In the genomic region with DNA sequence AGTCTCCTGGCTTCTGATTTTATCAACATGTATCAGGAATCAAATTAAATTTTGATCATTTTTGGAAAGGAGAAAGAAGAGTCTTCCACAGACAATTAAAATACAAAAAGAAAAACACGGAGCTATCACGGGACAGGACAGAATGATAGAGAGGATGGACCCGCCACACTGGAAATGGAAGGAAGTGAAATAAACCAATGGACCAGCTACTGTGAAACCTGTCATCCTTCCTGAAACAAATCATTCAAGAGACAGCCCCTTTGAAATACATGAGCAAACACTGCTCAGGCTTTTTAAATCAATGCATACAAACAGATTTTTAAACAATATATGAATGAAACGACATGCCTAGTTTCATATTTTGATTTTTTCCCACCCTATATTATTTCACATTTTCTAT, we compare ENCODE assay signal across 34 cellular contexts.
"Had no signal": no experiment of that assay in that cellular context is flagged by ENCODE, and none has a peak within 500 bp of the region (broad histone marks: within the 10 kb centered on the region; RNA-seq: fewer than 3 reads in every experiment).

No MANE protein-coding gene starts in this region.

- H3K36me3 ChIP-seq: ascending aorta, cardiac muscle cell had no signal

- H3K9me3 Mint-ChIP-seq: activated B cell treated with CpG ODN at 0.5 μM for 24 hours; activated T-helper 2 cell treated with anti-CD3 and anti-CD28 coated beads, Interferon-gamma antibody, Interleukin-2, Interleukin-4, amounts not matched to agents 10 μg/mL and 5 μg/mL and 100 μg/mL, durations not matched to agents 14 hours and 24 hours and 36 hours; T-helper 1 cell treated with Interleukin-12 subunit alpha and Interleukin-12 subunit beta and Interleukin-4 antibody, amounts not matched to agents 30 μg/mL and 1 μg/mL, for 36 hours; T-helper 2 cell treated with Interferon-gamma antibody and Interleukin-4, amounts not matched to agents 5 μg/mL and 100 μg/mL, for 36 hours had no signal

- H3K36me3 Mint-ChIP-seq: activated CD4-positive, alpha-beta memory T cell treated with anti-CD3 and anti-CD28 coated beads for 36 hours; activated CD8-positive, alpha-beta memory T cell treated with anti-CD3 and anti-CD28 coated beads, Interleukin-2, amount 10 ng/mL, durations not matched to agents 7 days and 5 days; activated naive CD4-positive, alpha-beta T cell treated with anti-CD3 and anti-CD28 coated beads, Interleukin-2, amount 10 ng/mL, durations not matched to agents 7 days and 5 days; activated naive CD4-positive, alpha-beta T cell treated with anti-CD3 and anti-CD28 coated beads, Interleukin-2, amount 50 U/mL, for 24 hours; activated naive CD8-positive, alpha-beta T cell; activated naive CD8-positive, alpha-beta T cell treated with anti-CD3 and anti-CD28 coated beads, Interleukin-2, amount 10 ng/mL, durations not matched to agents 7 days and 5 days; brain had no signal

- ATAC-seq: activated CD8-positive, alpha-beta memory T cell treated with anti-CD3 and anti-CD28 coated beads, Interleukin-2, amount 10 ng/mL, durations not matched to agents 7 days and 5 days; activated CD8-positive, alpha-beta T cell treated with anti-CD3 and anti-CD28 coated beads, Interleukin-2, amount 10 ng/mL, durations not matched to agents 7 days and 5 days; activated naive CD8-positive, alpha-beta T cell treated with anti-CD3 and anti-CD28 coated beads, Interleukin-2, amount 50 U/mL, for 24 hours had no signal

- H3K9me3 ChIP-seq: ascending aorta had no signal

- DNase-seq: activated B cell treated with CpG ODN at 0.5 μM for 24 hours; activated CD4-positive, alpha-beta memory T cell treated with anti-CD3 and anti-CD28 coated beads for 36 hours; activated CD4-positive, alpha-beta T cell treated with anti-CD3 and anti-CD28 coated beads for 4 hours; activated CD4-positive, alpha-beta T cell treated with anti-CD3 and anti-CD28 coated beads, Interleukin-2, amount 10 ng/mL, durations not matched to agents 24 days and 14 days; activated CD4-positive, alpha-beta T cell treated with anti-CD3 and anti-CD28 coated beads, Interleukin-2, amount 50 U/mL, for 1 hour; activated CD4-positive, alpha-beta T cell treated with anti-CD3 and anti-CD28 coated beads, Interleukin-2, amount 50 U/mL, for 4 hours; activated CD4-positive, CD25-positive, alpha-beta regulatory T cell treated with anti-CD3 and anti-CD28 coated beads, Interleukin-2, amount 50 U/mL, for 72 hours; activated CD8-positive, alpha-beta memory T cell treated with anti-CD3 and anti-CD28 coated beads for 24 hours; activated CD8-positive, alpha-beta memory T cell treated with anti-CD3 and anti-CD28 coated beads, Interleukin-2, amount 10 ng/mL, durations not matched to agents 7 days and 5 days; activated CD8-positive, alpha-beta memory T cell treated with anti-CD3 and anti-CD28 coated beads, Interleukin-2, amount 50 U/mL, for 48 hours; activated CD8-positive, alpha-beta T cell treated with anti-CD3 and anti-CD28 coated beads, Interleukin-2, amount 10 ng/mL, durations not matched to agents 7 days and 5 days; activated effector memory CD4-positive, alpha-beta T cell treated with Interleukin-2 at 50 U/mL for 16 hours; activated gamma-delta T cell; activated naive CD4-positive, alpha-beta T cell treated with anti-CD3 and anti-CD28 coated beads, Interleukin-2, amount 10 ng/mL, durations not matched to agents 7 days and 5 days; activated naive CD4-positive, alpha-beta T cell treated with Interleukin-2 at 50 U/mL for 16 hours; activated naive CD8-positive, alpha-beta T cell treated with anti-CD3 and anti-CD28 coated beads, Interleukin-2, amount 10 ng/mL, durations not matched to agents 7 days and 5 days; activated naive CD8-positive, alpha-beta T cell treated with anti-CD3 and anti-CD28 coated beads, Interleukin-2, amount 50 U/mL, for 24 hours; activated T-cell treated with anti-CD3 and anti-CD28 coated beads, Interleukin-2, amount 50 U/mL, for 24 hours; activated T-cell treated with anti-CD3 and anti-CD28 coated beads, Interleukin-2, amount 50 U/mL, for 48 hours; amygdala; anterior cingulate cortex; central memory CD4-positive, alpha-beta T cell; T-helper 1 cell; T-helper 2 cell; T-helper 9 cell had no signal

- H3K4me3 Mint-ChIP-seq: activated B cell treated with CpG ODN at 0.5 μM for 24 hours; activated CD4-positive, alpha-beta memory T cell treated with anti-CD3 and anti-CD28 coated beads for 36 hours; activated CD4-positive, alpha-beta T cell treated with anti-CD3 and anti-CD28 coated beads, Interleukin-2, amount 10 ng/mL, durations not matched to agents 24 days and 14 days; activated CD8-positive, alpha-beta memory T cell treated with anti-CD3 and anti-CD28 coated beads, Interleukin-2, amount 10 ng/mL, durations not matched to agents 7 days and 5 days; activated CD8-positive, alpha-beta T cell treated with anti-CD3 and anti-CD28 coated beads, Interleukin-2, amount 10 ng/mL, durations not matched to agents 7 days and 5 days; activated naive CD4-positive, alpha-beta T cell treated with anti-CD3 and anti-CD28 coated beads, Interleukin-2, amount 10 ng/mL, durations not matched to agents 7 days and 5 days; activated naive CD4-positive, alpha-beta T cell treated with anti-CD3 and anti-CD28 coated beads, Interleukin-2, amount 50 U/mL, for 24 hours; activated naive CD8-positive, alpha-beta T cell; activated naive CD8-positive, alpha-beta T cell treated with anti-CD3 and anti-CD28 coated beads, Interleukin-2, amount 10 ng/mL, durations not matched to agents 7 days and 5 days; activated naive CD8-positive, alpha-beta T cell treated with anti-CD3 and anti-CD28 coated beads, Interleukin-2, amount 50 U/mL, for 24 hours; activated T-cell treated with anti-CD3 and anti-CD28 coated beads, Interleukin-2, amount 50 U/mL, for 24 hours; brain; T-helper 1 cell treated with Interleukin-12 subunit alpha and Interleukin-12 subunit beta and Interleukin-4 antibody, amounts not matched to agents 30 μg/mL and 1 μg/mL, for 36 hours; T-helper 2 cell treated with Interferon-gamma antibody and Interleukin-4, amounts not matched to agents 5 μg/mL and 100 μg/mL, for 36 hours had no signal

- H3K27me3 ChIP-seq: ascending aorta, cardiac muscle cell had no signal

- H3K27ac Mint-ChIP-seq: activated B cell treated with CpG ODN at 0.5 μM for 24 hours; activated CD4-positive, alpha-beta memory T cell treated with anti-CD3 and anti-CD28 coated beads for 36 hours; activated CD4-positive, alpha-beta T cell treated with anti-CD3 and anti-CD28 coated beads, Interleukin-2, amount 10 ng/mL, durations not matched to agents 24 days and 14 days; activated CD8-positive, alpha-beta memory T cell treated with anti-CD3 and anti-CD28 coated beads, Interleukin-2, amount 10 ng/mL, durations not matched to agents 7 days and 5 days; activated CD8-positive, alpha-beta T cell treated with anti-CD3 and anti-CD28 coated beads, Interleukin-2, amount 10 ng/mL, durations not matched to agents 7 days and 5 days; activated naive CD4-positive, alpha-beta T cell treated with anti-CD3 and anti-CD28 coated beads, Interleukin-2, amount 10 ng/mL, durations not matched to agents 7 days and 5 days; activated naive CD4-positive, alpha-beta T cell treated with anti-CD3 and anti-CD28 coated beads, Interleukin-2, amount 50 U/mL, for 24 hours; activated naive CD8-positive, alpha-beta T cell; activated naive CD8-positive, alpha-beta T cell treated with anti-CD3 and anti-CD28 coated beads, Interleukin-2, amount 10 ng/mL, durations not matched to agents 7 days and 5 days; activated naive CD8-positive, alpha-beta T cell treated with anti-CD3 and anti-CD28 coated beads, Interleukin-2, amount 50 U/mL, for 24 hours; activated T-cell treated with anti-CD3 and anti-CD28 coated beads, Interleukin-2, amount 50 U/mL, for 24 hours; activated T-helper 2 cell treated with anti-CD3 and anti-CD28 coated beads, Interferon-gamma antibody, Interleukin-2, Interleukin-4, amounts not matched to agents 10 μg/mL and 5 μg/mL and 100 μg/mL, durations not matched to agents 14 hours and 24 hours and 36 hours; brain; T-helper 1 cell treated with Interleukin-12 subunit alpha and Interleukin-12 subunit beta and Interleukin-4 antibody, amounts not matched to agents 30 μg/mL and 1 μg/mL, for 36 hours; T-helper 2 cell treated with Interferon-gamma antibody and Interleukin-4, amounts not matched to agents 5 μg/mL and 100 μg/mL, for 36 hours had no signal

- H3K4me1 Mint-ChIP-seq: activated B cell treated with CpG ODN at 0.5 μM for 24 hours; activated CD4-positive, alpha-beta T cell treated with anti-CD3 and anti-CD28 coated beads, Interleukin-2, amount 10 ng/mL, durations not matched to agents 24 days and 14 days; activated CD8-positive, alpha-beta memory T cell treated with anti-CD3 and anti-CD28 coated beads, Interleukin-2, amount 10 ng/mL, durations not matched to agents 7 days and 5 days; activated naive CD4-positive, alpha-beta T cell treated with anti-CD3 and anti-CD28 coated beads, Interleukin-2, amount 10 ng/mL, durations not matched to agents 7 days and 5 days; activated naive CD4-positive, alpha-beta T cell treated with anti-CD3 and anti-CD28 coated beads, Interleukin-2, amount 50 U/mL, for 24 hours; activated naive CD8-positive, alpha-beta T cell treated with anti-CD3 and anti-CD28 coated beads, Interleukin-2, amount 10 ng/mL, durations not matched to agents 7 days and 5 days; activated naive CD8-positive, alpha-beta T cell treated with anti-CD3 and anti-CD28 coated beads, Interleukin-2, amount 50 U/mL, for 24 hours had no signal

- H3K27ac ChIP-seq: ascending aorta, cardiac muscle cell, VCaP had no signal

- H3K27me3 Mint-ChIP-seq: activated B cell treated with CpG ODN at 0.5 μM for 24 hours; activated CD4-positive, alpha-beta memory T cell treated with anti-CD3 and anti-CD28 coated beads for 36 hours; activated CD4-positive, alpha-beta T cell treated with anti-CD3 and anti-CD28 coated beads, Interleukin-2, amount 10 ng/mL, durations not matched to agents 24 days and 14 days; activated CD8-positive, alpha-beta memory T cell treated with anti-CD3 and anti-CD28 coated beads, Interleukin-2, amount 10 ng/mL, durations not matched to agents 7 days and 5 days; activated naive CD4-positive, alpha-beta T cell treated with anti-CD3 and anti-CD28 coated beads, Interleukin-2, amount 10 ng/mL, durations not matched to agents 7 days and 5 days; activated naive CD4-positive, alpha-beta T cell treated with anti-CD3 and anti-CD28 coated beads, Interleukin-2, amount 50 U/mL, for 24 hours; activated naive CD8-positive, alpha-beta T cell; activated naive CD8-positive, alpha-beta T cell treated with anti-CD3 and anti-CD28 coated beads, Interleukin-2, amount 10 ng/mL, durations not matched to agents 7 days and 5 days; activated T-cell treated with anti-CD3 and anti-CD28 coated beads, Interleukin-2, amount 50 U/mL, for 24 hours had no signal

- H3K4me1 ChIP-seq: ascending aorta had no signal

- H3K4me3 ChIP-seq: ascending aorta, cardiac muscle cell had no signal
